19 cellular contexts compared by ENCODE assay signal in the genomic region with DNA sequence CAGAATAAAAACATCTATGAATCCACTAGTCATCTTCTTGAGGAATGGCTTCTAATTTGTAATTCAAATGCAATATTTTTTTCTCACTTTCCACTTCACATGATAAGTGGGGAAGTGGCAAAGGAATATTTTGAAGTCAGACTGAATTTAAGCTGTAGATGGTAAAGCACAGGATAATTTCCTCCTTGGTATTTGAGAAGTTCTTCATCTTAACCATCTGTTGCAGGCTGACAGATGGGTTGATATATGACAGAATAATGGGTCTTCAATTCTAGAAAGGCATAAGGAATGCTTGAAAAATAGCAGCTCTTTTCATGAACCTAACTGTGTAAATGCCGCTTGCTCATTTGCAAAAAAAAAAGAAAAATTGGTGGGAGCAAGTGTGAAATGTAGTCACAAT.
"Had no signal": no experiment of that assay in that cellular context is flagged by ENCODE, and none has a peak within 500 bp of the region (broad histone marks: within the 10 kb centered on the region; RNA-seq: fewer than 3 reads in every experiment).

No MANE protein-coding gene starts in this region.

- ATAC-seq: left colon; naive thymus-derived CD4-positive, alpha-beta T cell; psoas muscle; sciatic nerve; stimulated activated effector memory CD8-positive, alpha-beta T cell treated with anti-CD3 and anti-CD28 coated beads, Interleukin-12 subunit alpha, Interleukin-12 subunit beta, amount 100 ng/mL, for 72 hours; stimulated activated naive CD8-positive, alpha-beta T cell treated with anti-CD3 and anti-CD28 coated beads, Interleukin-15, Interleukin-2, amounts not matched to agents 100 U/mL and 50 U/mL, for 24 hours; upper lobe of right lung had no signal

- H3K36me3 ChIP-seq: colonic mucosa, esophagus squamous epithelium, neutrophil, tibial artery, upper lobe of right lung, vagina had no signal

- H3K4me3 ChIP-seq: colonic mucosa, esophagus squamous epithelium, psoas muscle, tibial artery, upper lobe of right lung, vagina had no signal

- DNase-seq: colonic mucosa; dermis blood vessel endothelial cell; esophagus squamous epithelium; foreskin fibroblast; left colon; mesendoderm; naive thymus-derived CD4-positive, alpha-beta T cell; nephron progenitor cell; psoas muscle; small intestine; stimulated activated CD4-positive, alpha-beta T cell treated with anti-CD3 and anti-CD28 coated beads, Interleukin-4, amount 100 ng/mL, for 1 hour; stimulated activated CD8-positive, alpha-beta memory T cell treated with anti-CD3 and anti-CD28 coated beads, Interleukin-4, amount 100 ng/mL, for 48 hours; stimulated activated naive CD8-positive, alpha-beta T cell treated with anti-CD3 and anti-CD28 coated beads, Interleukin-15, Interleukin-2, amounts not matched to agents 100 U/mL and 50 U/mL, for 24 hours; tibial artery; upper lobe of right lung had no signal

- H3K4me1 ChIP-seq: colonic mucosa, esophagus squamous epithelium, psoas muscle, tibial artery, upper lobe of right lung, vagina had no signal

- H3K27ac ChIP-seq: colonic mucosa, esophagus squamous epithelium, neutrophil, psoas muscle, tibial artery, upper lobe of right lung, vagina had no signal

- H3K9me3 ChIP-seq: colonic mucosa, neutrophil, psoas muscle, upper lobe of right lung, vagina had no signal

- H3K27me3 ChIP-seq: colonic mucosa, esophagus squamous epithelium, neutrophil, tibial artery, upper lobe of right lung, vagina had no signal
